8 cellular contexts compared by ENCODE assay signal in genomic region chr17:80101946-80102706, GRCh38. TPM values are rescaled to one million over a fixed set of nuclear protein-coding genes. Genes with fewer than 3 reads are reported as not detected.
DNase-seq lines count a peak whose midpoint lies in the region; ATAC-seq and TF ChIP-seq lines count a peak whose summit lies in the region.

No MANE protein-coding gene starts in this region.

- H3K27ac ChIP-seq in iPS DF 6.9 (ENCODE audit: low read length) = no peak overlapping the region
- H3K27ac ChIP-seq in sigmoid colon = peak overlapping the region; percentile 91 to 97 (median 96)

- H3K27me3 ChIP-seq in NT2/D1 (ENCODE audit: insufficient read depth, insufficient read length) = peaks cover 6% of the 10 kb centered on the region
- no peaks in the 10 kb centered on the region for H3K27me3 ChIP-seq in iPS DF 6.9 (ENCODE audit: control insufficient read depth, insufficient read depth, low read length)
- H3K27me3 ChIP-seq in sigmoid colon = no peaks in the 10 kb centered on the region

- peaks cover 14% of the 10 kb centered on the region for H3K4me1 ChIP-seq in NT2/D1 (ENCODE audit: insufficient read depth, insufficient read length)
- no peaks in the 10 kb centered on the region; the same call in 1 of the 2 replicates for H3K4me1 ChIP-seq in iPS DF 6.9 (ENCODE audit: control insufficient read depth, insufficient read depth, low read length)
- peaks cover 0 to 19% (median 16%) of the 10 kb centered on the region in 4 donors for H3K4me1 ChIP-seq in sigmoid colon

- no CpG with 5 or more reads among the region's 23 CpGs for whole genome bisulfite sequencing in iPS DF 6.9 (ENCODE audit: insufficient coverage, insufficient read length)
- 35 to 38% methylated on average over 23 of the region's 23 CpGs for WGBS in sigmoid colon, 2 donors

- no peak for TF ChIP-seq POLR2A in sigmoid colon (IDR thresholded peaks at IDR 0.05)
- TF ChIP-seq POLR2A in GM18505 (IDR thresholded peaks at IDR 0.05; ENCODE audit: borderline replicate concordance, extremely low read depth, insufficient read depth, insufficient read length) = no peak

- H3K4me3 ChIP-seq in NT2/D1 (ENCODE audit: insufficient read length, low read depth) (peak overlapping the region; percentile 99), iPS DF 6.9 (ENCODE audit: low read length) (peak overlapping the region; percentile 95), sigmoid colon (peak overlapping the region; percentile 73 to 93 (median 90))

- peak overlapping the region; percentile 100 for H3K9ac ChIP-seq in NT2/D1 (ENCODE audit: insufficient read length, low read depth)

- peak; percentile 7 for ATAC-seq in HG02610 (IDR thresholded peaks at IDR 0.05; ENCODE audit: unreplicated experiment)
- no peak for ATAC-seq in GM18505 (IDR thresholded peaks at IDR 0.05; ENCODE audit: unreplicated experiment)

- TF ChIP-seq EP300 in sigmoid colon (IDR thresholded peaks at IDR 0.05) = no peak

- H3K36me3 ChIP-seq in NT2/D1 (ENCODE audit: insufficient read depth, insufficient read length, low read length) (peaks cover 11% of the 10 kb centered on the region), iPS DF 6.9 (ENCODE audit: control insufficient read depth, insufficient read depth, low read length) (no peaks in the 10 kb centered on the region; the same call in 1 of the 2 replicates), sigmoid colon (peaks cover 0 to 1% (median 0%) of the 10 kb centered on the region in 4 donors)

- DNase-seq in ELF-1 (ENCODE audit: low read depth, low spot score) (peak; percentile 58), NT2/D1 (ENCODE audit: low read depth, low spot score) (no peak), astrocyte of the hippocampus (ENCODE audit: low read depth, low spot score) (peak; percentile 38), iPS DF 6.9 (ENCODE audit: low read depth, low spot score) (no peak), sigmoid colon (no peak)
- no peak for DNase-seq in activated effector memory CD4-positive, alpha-beta T cell treated with Interleukin-2 at 50 U/mL for 16 hours

- intact Hi-C loops in sigmoid colon (cut with DNase I) = loop anchor here (1.0 to 5.0 kb wide), 6 partner anchors 45 to 257 kb away; partner anchors contain the start of genes EIF4A3, RNF213, SGSH and SLC26A11

- no peaks in the 10 kb centered on the region for H3K9me3 ChIP-seq in NT2/D1 (ENCODE audit: insufficient read depth, low read length)
- no peaks in the 10 kb centered on the region for H3K9me3 ChIP-seq in iPS DF 6.9 (ENCODE audit: control insufficient read depth, insufficient read depth, low read length)
- no peaks in the 10 kb centered on the region for H3K9me3 ChIP-seq in sigmoid colon

- TF ChIP-seq CTCF in sigmoid colon (IDR thresholded peaks at IDR 0.05) = no peak

RNA-seq across cellular contexts. Expression of gene GAA, which starts 0.7 kb away (rescaled TPM):
- total RNA-seq in sigmoid colon = 10 to 100 TPM; 38.5 to 74.2 (median 54.4) TPM
- 10 to 100 TPM; 13.8 to 35.7 (median 30.7) TPM for polyA plus RNA-seq in sigmoid colon

RNA-seq across cellular contexts. Expression of gene EIF4A3, which starts 44.8 kb away (rescaled TPM):
- 10 to 100 TPM; 26.6 to 45.1 (median 39.8) TPM for total RNA-seq in sigmoid colon
- polyA plus RNA-seq in sigmoid colon = 10 to 100 TPM; 60.7 to 97.1 (median 85.1) TPM

Comparison
In these comparisons a context has a peak if more than half of its experiments do, and no peak if none do; other contexts are left out.
1. DNase-seq: peak in ELF-1 (single experiment) and astrocyte of the hippocampus (single experiment); none in NT2/D1 (single experiment), iPS DF 6.9 (single experiment), sigmoid colon (single experiment) and activated effector memory CD4-positive, alpha-beta T cell treated with Interleukin-2 at 50 U/mL for 16 hours (single experiment).
2. Peak in every context shown above with its lines, with median percentiles within 50 percentile points of each other: H3K4me3 ChIP-seq.